ENCODE assay signal across 8 cellular contexts in genomic region chr19:15264061-15264932, GRCh38. TPM values are rescaled to one million over a fixed set of nuclear protein-coding genes. Genes with fewer than 3 reads are reported as not detected.
A peak's percentile ranks its signal among the peaks of the same experiment; 100 is the strongest.
DNase-seq lines count a peak whose midpoint lies in the region; ATAC-seq and TF ChIP-seq lines count a peak whose summit lies in the region.

No MANE protein-coding gene starts in this region.

- TF ChIP-seq CTCF in GM12864 (IDR thresholded peaks at IDR 0.05; ENCODE audit: low read depth, low read length, missing control alignments) (peak; percentile 83), choroid plexus epithelial cell (conservative IDR thresholded peaks at IDR 0.05; ENCODE audit: low read depth, low read length) (peak; percentile 87), liver (IDR thresholded peaks at IDR 0.05; ENCODE audit: low read depth, low read length, missing input control) (peak; percentile 69)

- peak overlapping the region; percentile 42 to 65 for H3K27ac ChIP-seq in liver (ENCODE audit: low read depth in 1 of 2, low read length in 2 of 2)

- no peaks in the 10 kb centered on the region for H3K27me3 ChIP-seq in liver (ENCODE audit: control insufficient read depth in 4 of 4, insufficient read depth in 4 of 4, low read length in 3 of 4)

- no peak for ATAC-seq in HG03175 (IDR thresholded peaks at IDR 0.05; ENCODE audit: unreplicated experiment)
- ATAC-seq in HG03095 (IDR thresholded peaks at IDR 0.05; ENCODE audit: unreplicated experiment) = no peak

- H3K4me1 ChIP-seq in liver (ENCODE audit: control insufficient read depth in 4 of 4, insufficient read depth in 4 of 4, low read length in 3 of 4) = peaks cover 9 to 40% (median 33%) of the 10 kb centered on the region in 4 donors

- 73% methylated on average over 28 of the region's 28 CpGs for WGBS in liver

- DNase-seq in GM12864 (ENCODE audit: low read depth) (no peak), NCI-H1694 (lab: John Stamatoyannopoulos, UW) (peak; percentile 66), choroid plexus epithelial cell (ENCODE audit: low read depth) (peak; percentile 75)
- DNase-seq in activated CD4-positive, alpha-beta T cell treated with anti-CD3 and anti-CD28 coated beads for 48 hours = peak; percentile 82
- peak; percentile 58 to 72 for DNase-seq in stimulated activated CD4-positive, alpha-beta T cell treated with anti-CD3 and anti-CD28 coated beads, Interleukin-4, amount 100 ng/mL, for 4 hours

- peaks cover 11 to 59% (median 52%) of the 10 kb centered on the region in 4 donors for H3K36me3 ChIP-seq in liver (ENCODE audit: control insufficient read depth in 4 of 4, insufficient read depth in 3 of 4, low read depth in 1 of 4, low read length in 3 of 4)

- no peak overlapping the region for H3K9ac ChIP-seq in liver (ENCODE audit: low read depth in 1 of 2, low read length in 2 of 2)

- H3K9me3 ChIP-seq in liver (ENCODE audit: control insufficient read depth in 4 of 4, low read length in 3 of 4) = no peaks in the 10 kb centered on the region

- H3K4me3 ChIP-seq in GM12864 (ENCODE audit: low read depth, low read length) (no peak overlapping the region), choroid plexus epithelial cell (ENCODE audit: low read depth, low read length) (no peak overlapping the region), liver (ENCODE audit: low read depth in 1 of 3, low read length in 3 of 3) (no peak overlapping the region)

- TF ChIP-seq RAD21 in liver (IDR thresholded peaks at IDR 0.05) = peak; percentile 82 to 90

TF ChIP-seq in liver, 16 proteins besides CTCF, POLR2A, EP300 and RAD21:
- TF ChIP-seq SP1 (IDR thresholded peaks at IDR 0.05) = no peak
- no peak for TF ChIP-seq ATF3 (IDR thresholded peaks at IDR 0.05)
- no peak for TF ChIP-seq HNF4A (conservative IDR thresholded peaks at IDR 0.05)
- no peak for TF ChIP-seq EGR1 (IDR thresholded peaks at IDR 0.05; ENCODE audit: low read depth in 2 of 2)
- TF ChIP-seq REST (IDR thresholded peaks at IDR 0.05) = no peak
- TF ChIP-seq TAF1 (conservative IDR thresholded peaks at IDR 0.05) = no peak
- no peak for TF ChIP-seq JUND (IDR thresholded peaks at IDR 0.05)
- no peak for TF ChIP-seq FOXA1 (IDR thresholded peaks at IDR 0.05)
- TF ChIP-seq HNF4G (IDR thresholded peaks at IDR 0.05) = no peak

RNA-seq across cellular contexts. Expression of gene EPHX3, which starts 32.0 kb away (rescaled TPM):
- under 1 TPM in 1 of 2 donors, not detected in 1; 0.25 TPM for total RNA-seq in liver
- under 1 TPM; 0.17 to 0.21 TPM for polyA plus RNA-seq in liver
